ENCODE assay signal across 8 cellular contexts in genomic region chr17:40123811-40124114, GRCh38. TPM values are rescaled to one million over a fixed set of nuclear protein-coding genes. Genes with fewer than 3 reads are reported as not detected.
DNase-seq lines count a peak whose midpoint lies in the region; ATAC-seq, FAIRE-seq and TF ChIP-seq lines count a peak whose summit lies in the region.

No MANE protein-coding gene starts in this region.

- no peak for ATAC-seq in GM18520 (IDR thresholded peaks at IDR 0.05; ENCODE audit: unreplicated experiment)

- TF ChIP-seq POLR2A in H54 (IDR thresholded peaks at IDR 0.05; ENCODE audit: low read depth, low read length): no peak

- H3K4me1 ChIP-seq in BLaER1 treated with 17β-estradiol and CSF1 and Interleukin-3, amounts not matched to agents 10 nM and 100 nM: peaks cover 30 to 42% (median 35%) of the 10 kb centered on the region in 10 experiments
- peaks cover 30% of the 10 kb centered on the region for H3K4me1 ChIP-seq in OCI-LY1 (ENCODE audit: insufficient read depth, low read length, severe bottlenecking)
- no peaks in the 10 kb centered on the region for H3K4me1 ChIP-seq in endodermal cell (ENCODE audit: control insufficient read depth, insufficient read depth, low read length)
- H3K4me1 ChIP-seq in neuron (ENCODE audit: insufficient read depth, low read length): peaks cover 21% of the 10 kb centered on the region

- peak overlapping the region; percentile 96 to 99 (median 99) for H3K9ac ChIP-seq in BLaER1 treated with 17β-estradiol and CSF1 and Interleukin-3, amounts not matched to agents 10 nM and 100 nM
- H3K9ac ChIP-seq in OCI-LY1 (ENCODE audit: low read length): peak overlapping the region; percentile 97
- H3K9ac ChIP-seq in endodermal cell (ENCODE audit: extremely low read depth, low read length, poor library complexity, severe bottlenecking): peak overlapping the region; percentile 48

- H3K27ac ChIP-seq in BLaER1 treated with 17β-estradiol and CSF1 and Interleukin-3, amounts not matched to agents 10 nM and 100 nM: peak overlapping the region in 10 of 11 experiments; percentile 92 to 99 (median 98); a peak in 21 of 22 replicates
- H3K27ac ChIP-seq in OCI-LY1 (ENCODE audit: low read depth, low read length, poor library complexity, severe bottlenecking) (no peak overlapping the region), endodermal cell (ENCODE audit: low read depth, low read length) (no peak overlapping the region)

- FAIRE-seq in H54 (lab: Jason Lieb, UNC): no peak

- no peaks in the 10 kb centered on the region for H3F3A ChIP-seq in OCI-LY1 (ENCODE audit: insufficient read depth, low read length)

- peak overlapping the region; percentile 93 for H3K4me3 Mint-ChIP-seq in endodermal cell

- no peaks in the 10 kb centered on the region for H3K9me3 ChIP-seq in BLaER1 treated with 17β-estradiol and CSF1 and Interleukin-3, amounts not matched to agents 10 nM and 100 nM (replicated peaks in 1 of 11)
- H3K9me3 ChIP-seq in OCI-LY1 (ENCODE audit: low read length) (no peaks in the 10 kb centered on the region), endodermal cell (ENCODE audit: control insufficient read depth, low read length) (no peaks in the 10 kb centered on the region), neuron (ENCODE audit: low read length) (no peaks in the 10 kb centered on the region)

- WGBS in endodermal cell (ENCODE audit: insufficient coverage in 1 of 2, insufficient read length in 1 of 2), 2 experiments: 0% methylated on average over 1 to 2 of the region's 2 CpGs

- H3K4me1 Mint-ChIP-seq in endodermal cell: peaks cover 7% of the 10 kb centered on the region

- no peak for DNase-seq in endodermal cell
- no peak for DNase-seq in SKM-1 (lab: John Stamatoyannopoulos, UW; ENCODE audit: unreplicated experiment)
- DNase-seq in H54 (ENCODE audit: insufficient read length, low spot score): no peak
- DNase-seq in NCI-H748 (lab: John Stamatoyannopoulos, UW; ENCODE audit: unreplicated experiment): no peak

- peaks cover 33% of the 10 kb centered on the region for H3K79me2 ChIP-seq in OCI-LY1 (ENCODE audit: insufficient read depth, low read length)

- no peaks in the 10 kb centered on the region for H3K27me3 ChIP-seq in BLaER1 treated with 17β-estradiol and CSF1 and Interleukin-3, amounts not matched to agents 10 nM and 100 nM
- no peaks in the 10 kb centered on the region for H3K27me3 ChIP-seq in OCI-LY1 (ENCODE audit: insufficient read depth, low read length)
- H3K27me3 ChIP-seq in endodermal cell (ENCODE audit: control insufficient read depth, insufficient read depth, low read length, poor library complexity, severe bottlenecking): peaks cover 20% of the 10 kb centered on the region
- H3K27me3 ChIP-seq in neuron (ENCODE audit: insufficient read depth, low read length): no peaks in the 10 kb centered on the region

- H3K27ac Mint-ChIP-seq in endodermal cell: peak overlapping the region; percentile 92

- H3K4me3 ChIP-seq in BLaER1 treated with 17β-estradiol and CSF1 and Interleukin-3, amounts not matched to agents 10 nM and 100 nM: peak overlapping the region; percentile 97 to 100 (median 100)
- H3K4me3 ChIP-seq in OCI-LY1 (ENCODE audit: low read depth, low read length, poor library complexity, severe bottlenecking) (peak overlapping the region; percentile 98), endodermal cell (ENCODE audit: low read length) (peak overlapping the region; percentile 86), neuron (ENCODE audit: low read length) (peak overlapping the region; percentile 81)

- H3K36me3 Mint-ChIP-seq in endodermal cell (ENCODE audit: low read depth): peaks cover 29% of the 10 kb centered on the region

- H3K9me2 ChIP-seq in OCI-LY1 (ENCODE audit: low read depth, low read length): no peaks in the 10 kb centered on the region

- H2AFZ ChIP-seq in OCI-LY1 (ENCODE audit: low read length) (no peak overlapping the region), neuron (ENCODE audit: low read depth, low read length) (no peak overlapping the region)

- no peaks in the 10 kb centered on the region for H3K9me3 Mint-ChIP-seq in endodermal cell

- peaks cover 24% of the 10 kb centered on the region for H3K27me3 Mint-ChIP-seq in endodermal cell (ENCODE audit: insufficient read depth)

- H3K36me3 ChIP-seq in BLaER1 treated with 17β-estradiol and CSF1 and Interleukin-3, amounts not matched to agents 10 nM and 100 nM: peaks cover 33 to 42% (median 36%) of the 10 kb centered on the region in 11 experiments
- H3K36me3 ChIP-seq in OCI-LY1 (ENCODE audit: insufficient read depth, low read length) (peaks cover 36% of the 10 kb centered on the region), endodermal cell (ENCODE audit: control insufficient read depth, insufficient read depth, low read length) (peaks cover 29% of the 10 kb centered on the region), neuron (ENCODE audit: insufficient read depth, low read length) (peaks cover 29% of the 10 kb centered on the region)

- H4K20me1 ChIP-seq in BLaER1 treated with 17β-estradiol and CSF1 and Interleukin-3, amounts not matched to agents 10 nM and 100 nM: peaks cover 23 to 54% (median 34%) of the 10 kb centered on the region in 11 experiments
- no peaks in the 10 kb centered on the region for H4K20me1 ChIP-seq in OCI-LY1 (ENCODE audit: insufficient read depth, low read length)

- H3K4me2 ChIP-seq in BLaER1 treated with 17β-estradiol and CSF1 and Interleukin-3, amounts not matched to agents 10 nM and 100 nM: peak overlapping the region; percentile 81 to 98 (median 94)
- H3K4me2 ChIP-seq in OCI-LY1 (ENCODE audit: low read length): peak overlapping the region; percentile 92

- no peak for TF ChIP-seq CTCF in OCI-LY1 (IDR thresholded peaks at IDR 0.05; ENCODE audit: low read length)
- TF ChIP-seq CTCF in endodermal cell (conservative IDR thresholded peaks at IDR 0.05): no peak

RNA-seq across cellular contexts. Expression of gene MSL1, which starts 2.0 kb away (rescaled TPM):
- total RNA-seq in endodermal cell: 100 to 1,000 TPM in 1 of 2 donors, 10 to 100 TPM in 1; 95.4 to 108 TPM
- 126 TPM for polyA plus RNA-seq in endodermal cell (2013, experiment 1 of 2)
- 115 TPM for polyA plus RNA-seq in endodermal cell (2013, experiment 2 of 2)

RNA-seq across cellular contexts. Expression of gene CASC3, which starts 16.6 kb away (rescaled TPM):
- 100 to 1,000 TPM; 113 to 116 TPM for total RNA-seq in endodermal cell
- polyA plus RNA-seq in endodermal cell (2013, experiment 1 of 2): 121 TPM
- polyA plus RNA-seq in endodermal cell (2013, experiment 2 of 2): 108 TPM

RNA-seq across cellular contexts. Expression of gene NR1D1, which starts 23.4 kb away (rescaled TPM):
- total RNA-seq in endodermal cell: 1 to 10 TPM; 3.0 to 4.4 TPM
- 3.1 TPM for polyA plus RNA-seq in endodermal cell (2013, experiment 1 of 2)
- 2.3 TPM for polyA plus RNA-seq in endodermal cell (2013, experiment 2 of 2)

RNA-seq across cellular contexts. Expression of gene RAPGEFL1, which starts 53.5 kb away (rescaled TPM):
- 10 to 100 TPM; 15.6 to 20.8 TPM for total RNA-seq in endodermal cell
- 19.9 TPM for polyA plus RNA-seq in endodermal cell (2013, experiment 1 of 2)
- polyA plus RNA-seq in endodermal cell (2013, experiment 2 of 2): 15.5 TPM

Comparison
In these comparisons a context has a peak if more than half of its experiments do, and no peak if none do; other contexts are left out.
1. H3K27ac ChIP-seq: peak in BLaER1 treated with 17β-estradiol and CSF1 and Interleukin-3, amounts not matched to agents 10 nM and 100 nM (10 of 11); none in OCI-LY1 (single experiment) and endodermal cell (single experiment).
2. H3K9ac ChIP-seq: peak in every context shown above with its lines; median percentile 99 in BLaER1 treated with 17β-estradiol and CSF1 and Interleukin-3, amounts not matched to agents 10 nM and 100 nM; 97 in OCI-LY1; 48 in endodermal cell.
3. Peak in every context shown above with its lines, with median percentiles within 50 percentile points of each other: H3K4me3 ChIP-seq.